ENCODE assay signal across 1 cellular context in genomic region chr2:9205963-9206948, GRCh38.
TF ChIP-seq lines count a peak whose summit lies in the region.

ASAP2 (plus strand) TSS chr2:9206812; CDS start chr2:9207105, 293 bp downstream.

TF ChIP-seq in K562, 482 proteins besides CTCF, POLR2A, EP300 and RAD21 (continued from another document and continues in another):
- TF ChIP-seq L3MBTL2 (IDR thresholded peaks at IDR 0.05) (peak; percentile 65), ZNF592 (IDR thresholded peaks at IDR 0.05) (peak; percentile 50; the same call in 1 of the 2 replicates), MAFK (IDR thresholded peaks at IDR 0.05; ENCODE audit: low read length) (no peak), NFYB (IDR thresholded peaks at IDR 0.05; ENCODE audit: extremely low read depth, insufficient read length) (no peak), HMGN3 (IDR thresholded peaks at IDR 0.05; ENCODE audit: borderline replicate concordance, extremely low read depth, insufficient read length, low read depth, low read length) (peak; percentile 87), CREB1 (IDR thresholded peaks at IDR 0.05) (no peak), CREB1 (CRISPR knock-in tag; IDR thresholded peaks at IDR 0.05) (0 out of 2 replicates have a peak, but pooled peaks have one; percentile 45), ZNF354B (CRISPR knock-in tag; IDR thresholded peaks at IDR 0.05) (no peak), ZNF23 (CRISPR knock-in tag; IDR thresholded peaks at IDR 0.05) (no peak), ZNF24 (IDR thresholded peaks at IDR 0.05) (peak; percentile 70; the same call in 1 of the 2 replicates), ZNF239 (CRISPR knock-in tag; IDR thresholded peaks at IDR 0.05) (no peak), HDAC3 (IDR thresholded peaks at IDR 0.05; ENCODE audit: borderline replicate concordance, partially characterized antibody) (no peak), RBFOX2 (IDR thresholded peaks at IDR 0.05; ENCODE audit: low read depth, low read length) (peak; percentile 75), JUN (IDR thresholded peaks at IDR 0.05; ENCODE audit: borderline replicate concordance, low read depth, low read length) (peak; percentile 51; the same call in 1 of the 2 replicates), JUN (CRISPR knock-in tag; IDR thresholded peaks at IDR 0.05; ENCODE audit: borderline replicate concordance) (0 out of 2 replicates have a peak, but pooled peaks have one; percentile 21), GATAD2B (IDR thresholded peaks at IDR 0.05; ENCODE audit: borderline replicate concordance) (peak; percentile 87; the same call in 1 of the 2 replicates), CCNT2 (IDR thresholded peaks at IDR 0.05; ENCODE audit: borderline replicate concordance, extremely low read depth, insufficient read length, low read depth, low read length) (peak; percentile 66), NFATC3 (IDR thresholded peaks at IDR 0.05) (no peak), XRCC5 (IDR thresholded peaks at IDR 0.05; ENCODE audit: low read depth, low read length) (peak; percentile 66; the same call in 1 of the 2 replicates), KLF1 (tag; IDR thresholded peaks at IDR 0.05) (peak; percentile 32; the same call in 1 of the 2 replicates), ZBTB2 (IDR thresholded peaks at IDR 0.05) (no peak; the same call in 1 of the 2 replicates), SIN3A (IDR thresholded peaks at IDR 0.05; ENCODE audit: borderline replicate concordance in 2 of 2, control insufficient read depth in 1 of 2, low read depth in 2 of 2, low read length in 2 of 2) (0 out of 4 replicates have a peak, but pooled peaks of 1 of the 2 experiments have one; percentile 28), MNT (conservative IDR thresholded peaks at IDR 0.05) (peak; percentile 43 to 54; a peak in 3 of 4 replicates), ZNF57 (CRISPR knock-in tag; IDR thresholded peaks at IDR 0.05) (no peak), RFX7 (CRISPR knock-in tag; IDR thresholded peaks at IDR 0.05) (no peak), BRD9 (IDR thresholded peaks at IDR 0.05; ENCODE audit: low read depth, partially characterized antibody) (no peak), MTA3 (IDR thresholded peaks at IDR 0.05; ENCODE audit: borderline replicate concordance) (peak; percentile 71), DDX20 (tag; IDR thresholded peaks at IDR 0.05; ENCODE audit: low read depth) (no peak), HDAC1 (IDR thresholded peaks at IDR 0.05) (peak in 1 of 2 experiments; percentile 50; a peak in 1 of 4 replicates), RCOR1 (IDR thresholded peaks at IDR 0.05; ENCODE audit: borderline replicate concordance in 1 of 2, low read depth in 2 of 2, low read length in 2 of 2) (peak in 1 of 2 experiments; percentile 67; a peak in 1 of 4 replicates), ZNF511 (CRISPR knock-in tag; IDR thresholded peaks at IDR 0.05) (peak; percentile 65), FOSL1 (tag; conservative IDR thresholded peaks at IDR 0.05) (0 out of 2 replicates have a peak, but pooled peaks have one; percentile 30), ZMIZ1 (IDR thresholded peaks at IDR 0.05; ENCODE audit: low read depth in 2 of 2, low read length in 2 of 2) (peak in 1 of 2 experiments; percentile 19; a peak in 1 of 4 replicates), CBX3 (IDR thresholded peaks at IDR 0.05; ENCODE audit: borderline replicate concordance in 1 of 2, low read length in 2 of 2) (peak in 1 of 2 experiments; percentile 46; a peak in 1 of 3 replicates), ASH1L (IDR thresholded peaks at IDR 0.05; ENCODE audit: borderline replicate concordance, low read depth, partially characterized antibody) (no peak), ARID4B (CRISPR knock-in tag; IDR thresholded peaks at IDR 0.05) (peak; percentile 81; the same call in 1 of the 2 replicates), GABPB2 (CRISPR knock-in tag; conservative IDR thresholded peaks at IDR 0.05) (no peak), HCFC1 (IDR thresholded peaks at IDR 0.05; ENCODE audit: low read depth, low read length) (peak; percentile 41), ATF1 (CRISPR knock-in tag; IDR thresholded peaks at IDR 0.05) (no peak), ATF1 (tag; IDR thresholded peaks at IDR 0.05) (peak; percentile 48), SMC3 (conservative IDR thresholded peaks at IDR 0.05; ENCODE audit: insufficient read depth, low read depth, low read length) (0 out of 2 replicates have a peak, but pooled peaks have one; percentile 35)
- TF ChIP-seq, protein P1, sequence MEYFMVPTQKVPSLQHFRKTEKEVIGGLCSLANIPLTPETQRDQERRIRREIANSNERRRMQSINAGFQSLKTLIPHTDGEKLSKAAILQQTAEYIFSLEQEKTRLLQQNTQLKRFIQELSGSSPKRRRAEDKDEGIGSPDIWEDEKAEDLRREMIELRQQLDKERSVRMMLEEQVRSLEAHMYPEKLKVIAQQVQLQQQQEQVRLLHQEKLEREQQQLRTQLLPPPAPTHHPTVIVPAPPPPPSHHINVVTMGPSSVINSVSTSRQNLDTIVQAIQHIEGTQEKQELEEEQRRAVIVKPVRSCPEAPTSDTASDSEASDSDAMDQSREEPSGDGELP (CRISPR knock-in tag; IDR thresholded peaks at IDR 0.05; ENCODE audit: borderline replicate concordance): peak; percentile 69; the same call in 1 of the 2 replicates
- TF ChIP-seq, protein P2, sequence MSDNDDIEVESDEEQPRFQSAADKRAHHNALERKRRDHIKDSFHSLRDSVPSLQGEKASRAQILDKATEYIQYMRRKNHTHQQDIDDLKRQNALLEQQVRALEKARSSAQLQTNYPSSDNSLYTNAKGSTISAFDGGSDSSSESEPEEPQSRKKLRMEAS (CRISPR knock-in tag; IDR thresholded peaks at IDR 0.05): peak; percentile 73
- TF ChIP-seq, protein P3, sequence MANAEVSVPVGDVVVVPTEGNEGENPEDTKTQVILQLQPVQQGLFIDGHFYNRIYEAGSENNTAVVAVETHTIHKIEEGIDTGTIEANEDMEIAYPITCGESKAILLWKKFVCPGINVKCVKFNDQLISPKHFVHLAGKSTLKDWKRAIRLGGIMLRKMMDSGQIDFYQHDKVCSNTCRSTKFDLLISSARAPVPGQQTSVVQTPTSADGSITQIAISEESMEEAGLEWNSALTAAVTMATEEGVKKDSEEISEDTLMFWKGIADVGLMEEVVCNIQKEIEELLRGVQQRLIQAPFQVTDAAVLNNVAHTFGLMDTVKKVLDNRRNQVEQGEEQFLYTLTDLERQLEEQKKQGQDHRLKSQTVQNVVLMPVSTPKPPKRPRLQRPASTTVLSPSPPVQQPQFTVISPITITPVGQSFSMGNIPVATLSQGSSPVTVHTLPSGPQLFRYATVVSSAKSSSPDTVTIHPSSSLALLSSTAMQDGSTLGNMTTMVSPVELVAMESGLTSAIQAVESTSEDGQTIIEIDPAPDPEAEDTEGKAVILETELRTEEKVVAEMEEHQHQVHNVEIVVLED (CRISPR knock-in tag; IDR thresholded peaks at IDR 0.05): peak; percentile 53
